21 cellular contexts compared by ENCODE assay signal in genomic region chr6:81241126-81241525, GRCh38.
"Had no signal": no experiment of that assay in that cellular context is flagged by ENCODE, and none has a peak within 500 bp of the region (broad histone marks: within the 10 kb centered on the region; RNA-seq: fewer than 3 reads in every experiment).

No MANE protein-coding gene starts in this region.

- H3K27ac Mint-ChIP-seq: activated CD4-positive, alpha-beta T cell treated with anti-CD3 and anti-CD28 coated beads, Interleukin-2, amount 10 ng/mL, durations not matched to agents 24 days and 14 days; activated naive CD4-positive, alpha-beta T cell treated with anti-CD3 and anti-CD28 coated beads for 36 hours; activated T-helper 17 cell treated with anti-CD3 and anti-CD28 coated beads, Interleukin-2, amount 50 U/mL, for 72 hours; natural killer cell treated with Interleukin-12 subunit alpha and Interleukin-12 subunit beta and Interleukin-15 and Interleukin-18, amount 100 ng/mL, for 72 hours; T-helper 17 cell; type B pancreatic cell; WTC11 had no signal

- ATAC-seq: activated T-helper 17 cell treated with anti-CD3 and anti-CD28 coated beads, Interleukin-2, amount 50 U/mL, for 72 hours; body of pancreas; gastrocnemius medialis; heart right ventricle; natural killer cell treated with Interleukin-12 subunit alpha and Interleukin-12 subunit beta and Interleukin-15 and Interleukin-18, amount 100 ng/mL, for 72 hours; stimulated activated naive CD8-positive, alpha-beta T cell treated with anti-CD3 and anti-CD28 coated beads, Interleukin-15, Interleukin-2, amounts not matched to agents 100 U/mL and 50 U/mL, for 24 hours; T-helper 17 cell; WTC11 had no signal

- H3K27ac ChIP-seq: body of pancreas, gastrocnemius medialis, heart right ventricle, left lung, prostate gland, right lobe of liver, suprapubic skin had no signal

- H3K4me1 Mint-ChIP-seq: activated CD4-positive, alpha-beta T cell treated with anti-CD3 and anti-CD28 coated beads, Interleukin-2, amount 10 ng/mL, durations not matched to agents 24 days and 14 days; activated T-helper 17 cell treated with anti-CD3 and anti-CD28 coated beads, Interleukin-2, amount 50 U/mL, for 72 hours; central memory CD8-positive, alpha-beta T cell; T-helper 17 cell; WTC11 had no signal

- H3K4me3 ChIP-seq: body of pancreas, gastrocnemius medialis, heart right ventricle, left lung, prostate gland, right lobe of liver, suprapubic skin had no signal

- H3K36me3 Mint-ChIP-seq: natural killer cell treated with Interleukin-12 subunit alpha and Interleukin-12 subunit beta and Interleukin-15 and Interleukin-18, amount 100 ng/mL, for 72 hours; type B pancreatic cell; WTC11 had no signal

- H3K9me3 ChIP-seq: body of pancreas, gastrocnemius medialis, prostate gland, right lobe of liver, suprapubic skin had no signal

- H3K27me3 Mint-ChIP-seq: activated CD4-positive, alpha-beta T cell treated with anti-CD3 and anti-CD28 coated beads, Interleukin-2, amount 10 ng/mL, durations not matched to agents 24 days and 14 days; activated T-helper 17 cell treated with anti-CD3 and anti-CD28 coated beads, Interleukin-2, amount 50 U/mL, for 72 hours; central memory CD8-positive, alpha-beta T cell; natural killer cell treated with Interleukin-12 subunit alpha and Interleukin-12 subunit beta and Interleukin-15 and Interleukin-18, amount 100 ng/mL, for 72 hours; T-helper 17 cell; type B pancreatic cell had no signal

- H3K4me3 Mint-ChIP-seq: activated CD4-positive, alpha-beta T cell treated with anti-CD3 and anti-CD28 coated beads, Interleukin-2, amount 10 ng/mL, durations not matched to agents 24 days and 14 days; activated naive CD4-positive, alpha-beta T cell treated with anti-CD3 and anti-CD28 coated beads for 36 hours; activated T-helper 17 cell treated with anti-CD3 and anti-CD28 coated beads, Interleukin-2, amount 50 U/mL, for 72 hours; central memory CD8-positive, alpha-beta T cell; natural killer cell treated with Interleukin-12 subunit alpha and Interleukin-12 subunit beta and Interleukin-15 and Interleukin-18, amount 100 ng/mL, for 72 hours; T-helper 17 cell; type B pancreatic cell; WTC11 had no signal

- H3K36me3 ChIP-seq: gastrocnemius medialis, heart right ventricle, left lung, prostate gland, right lobe of liver, suprapubic skin had no signal

- H3K4me1 ChIP-seq: body of pancreas, gastrocnemius medialis, heart right ventricle, left lung, prostate gland, right lobe of liver, suprapubic skin had no signal

- H3K27me3 ChIP-seq: body of pancreas, gastrocnemius medialis, heart right ventricle, left lung, right lobe of liver, suprapubic skin had no signal

- H3K9me3 Mint-ChIP-seq: activated CD4-positive, alpha-beta T cell treated with anti-CD3 and anti-CD28 coated beads, Interleukin-2, amount 10 ng/mL, durations not matched to agents 24 days and 14 days; activated T-helper 17 cell treated with anti-CD3 and anti-CD28 coated beads, Interleukin-2, amount 50 U/mL, for 72 hours; central memory CD8-positive, alpha-beta T cell; WTC11 had no signal

- DNase-seq: activated CD4-positive, alpha-beta T cell treated with anti-CD3 and anti-CD28 coated beads, Interleukin-2, amount 10 ng/mL, durations not matched to agents 24 days and 14 days; activated CD8-positive, alpha-beta memory T cell treated with anti-CD3 and anti-CD28 coated beads for 24 hours; activated naive CD4-positive, alpha-beta T cell treated with anti-CD3 and anti-CD28 coated beads for 36 hours; body of pancreas; gastrocnemius medialis; heart right ventricle; left lung; occipital lobe; right lobe of liver; stimulated activated CD4-positive, alpha-beta T cell treated with anti-CD3 and anti-CD28 coated beads, Interleukin-12 subunit alpha, Interleukin-12 subunit beta, amount 100 ng/mL, for 4 hours; stimulated activated CD4-positive, alpha-beta T cell treated with anti-CD3 and anti-CD28 coated beads, Interleukin-4, amount 100 ng/mL, for 1 hour; stimulated activated CD8-positive, alpha-beta memory T cell treated with anti-CD3 and anti-CD28 coated beads, Interleukin-4, amount 100 ng/mL, for 48 hours; stimulated activated naive CD8-positive, alpha-beta T cell treated with anti-CD3 and anti-CD28 coated beads, Interleukin-15, Interleukin-2, amounts not matched to agents 100 U/mL and 50 U/mL, for 24 hours; T-helper 17 cell had no signal
